ENCODE assay signal across 2 cellular contexts in the genomic region with DNA sequence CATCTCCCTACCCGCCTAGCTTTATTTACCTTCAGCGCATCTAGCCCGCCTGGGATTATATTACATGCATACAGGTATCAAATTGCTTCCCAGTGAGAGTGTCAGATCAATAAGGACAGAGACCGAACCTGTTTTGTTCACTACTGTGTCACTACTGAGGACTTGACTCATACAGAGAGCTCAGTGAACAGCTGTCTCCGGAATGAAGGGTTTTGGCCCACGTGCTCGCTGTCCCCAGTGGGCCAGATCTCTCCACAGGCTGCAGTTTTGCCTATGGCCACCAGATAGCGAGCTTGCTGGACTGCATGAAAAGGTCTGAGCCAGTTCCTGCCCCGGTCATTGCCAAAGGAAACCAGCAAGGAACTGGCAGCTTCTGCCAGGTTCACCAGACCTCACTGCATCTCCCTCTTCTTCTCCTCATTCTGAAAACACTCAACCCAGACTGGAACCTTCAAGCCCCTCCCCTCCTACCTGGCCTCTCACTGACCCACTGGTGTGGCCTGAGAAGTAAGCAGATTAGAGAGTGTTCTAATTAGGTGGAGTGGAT.
TF ChIP-seq lines count a peak whose summit lies in the region.

No MANE protein-coding gene starts in this region.

TF ChIP-seq in SK-N-SH, 30 proteins besides CTCF, POLR2A, EP300 and RAD21:
- TF ChIP-seq MAX (IDR thresholded peaks at IDR 0.05; ENCODE audit: low read depth): 0 out of 2 replicates have a peak, but pooled peaks have one; percentile 56
- peak; percentile 81 for TF ChIP-seq SMC3 (IDR thresholded peaks at IDR 0.05; ENCODE audit: low read depth, low read length)
- TF ChIP-seq SIN3A (IDR thresholded peaks at IDR 0.05; ENCODE audit: borderline replicate concordance, low read depth, low read length): 0 out of 2 replicates have a peak, but pooled peaks have one; percentile 30
- no peak for TF ChIP-seq FOXJ3 (CRISPR knock-in tag; IDR thresholded peaks at IDR 0.05)
TF ChIP-seq in SK-N-SH: peak in this region for 3.

TF ChIP-seq in H1, 55 proteins besides CTCF, POLR2A, EP300 and RAD21:
- TF ChIP-seq MAFK (IDR thresholded peaks at IDR 0.05; ENCODE audit: low read depth, low read length): no peak
- TF ChIP-seq BRCA1 (IDR thresholded peaks at IDR 0.05; ENCODE audit: low read depth, low read length): no peak
- TF ChIP-seq SIX5 (IDR thresholded peaks at IDR 0.05; ENCODE audit: low read depth, low read length): no peak
- no peak for TF ChIP-seq POU5F1 (IDR thresholded peaks at IDR 0.05; ENCODE audit: low read depth, low read length)
- peak; percentile 44; the same call in 1 of the 2 replicates for TF ChIP-seq TAF1 (IDR thresholded peaks at IDR 0.05; ENCODE audit: low read depth, low read length)
- 0 out of 2 replicates have a peak, but pooled peaks have one; percentile 26 for TF ChIP-seq MAX (IDR thresholded peaks at IDR 0.05)
- no peak for TF ChIP-seq POLR2AphosphoS5 (IDR thresholded peaks at IDR 0.05; ENCODE audit: low read depth, low read length)
- TF ChIP-seq SRF (IDR thresholded peaks at IDR 0.05; ENCODE audit: low read depth, low read length): no peak
- no peak for TF ChIP-seq RFX5 (IDR thresholded peaks at IDR 0.05; ENCODE audit: borderline replicate concordance, low read depth, low read length)
- TF ChIP-seq KDM5A (IDR thresholded peaks at IDR 0.05; ENCODE audit: low read length): no peak
- no peak for TF ChIP-seq GABPA (IDR thresholded peaks at IDR 0.05; ENCODE audit: borderline replicate concordance, insufficient read depth, low read length)
- no peak for TF ChIP-seq SP1 (IDR thresholded peaks at IDR 0.05; ENCODE audit: low read depth, low read length)
- no peak for TF ChIP-seq YY1 (IDR thresholded peaks at IDR 0.05; ENCODE audit: low read depth, low read length)
- TF ChIP-seq CTBP2 (IDR thresholded peaks at IDR 0.05; ENCODE audit: borderline replicate concordance, insufficient read depth, insufficient read length, low read length): no peak
- no peak for TF ChIP-seq GTF2F1 (IDR thresholded peaks at IDR 0.05; ENCODE audit: borderline replicate concordance, low read depth, low read length)
- TF ChIP-seq CBX5 (IDR thresholded peaks at IDR 0.05; ENCODE audit: low read depth, low read length): no peak
- TF ChIP-seq JUN (IDR thresholded peaks at IDR 0.05; ENCODE audit: low read depth, low read length): no peak
- no peak for TF ChIP-seq JUND (IDR thresholded peaks at IDR 0.05; ENCODE audit: low read length)
- no peak for TF ChIP-seq RNF2 (IDR thresholded peaks at IDR 0.05; ENCODE audit: borderline replicate concordance, low read depth, low read length, missing control alignments, poor library complexity, severe bottlenecking)
- TF ChIP-seq SP4 (IDR thresholded peaks at IDR 0.05; ENCODE audit: low read length): no peak
- 0 out of 2 replicates have a peak, but pooled peaks have one; percentile 18 for TF ChIP-seq TBP (IDR thresholded peaks at IDR 0.05; ENCODE audit: low read depth, low read length)
- TF ChIP-seq SIN3A (conservative IDR thresholded peaks at IDR 0.05 in 1 of 2, IDR thresholded peaks at IDR 0.05 in 1 of 2; ENCODE audit: low read depth in 1 of 2, low read length in 2 of 2): no peak
- TF ChIP-seq CEBPB (IDR thresholded peaks at IDR 0.05; ENCODE audit: low read depth, low read length): no peak
- TF ChIP-seq TCF12 (IDR thresholded peaks at IDR 0.05; ENCODE audit: low read depth, low read length): no peak
- TF ChIP-seq CREB1 (IDR thresholded peaks at IDR 0.05): no peak
- TF ChIP-seq BCL11A (IDR thresholded peaks at IDR 0.05; ENCODE audit: low read depth in 2 of 2, low read length in 2 of 2): no peak
